Comparison of ENCODE assay signal across 1 cellular context in the genomic region with DNA sequence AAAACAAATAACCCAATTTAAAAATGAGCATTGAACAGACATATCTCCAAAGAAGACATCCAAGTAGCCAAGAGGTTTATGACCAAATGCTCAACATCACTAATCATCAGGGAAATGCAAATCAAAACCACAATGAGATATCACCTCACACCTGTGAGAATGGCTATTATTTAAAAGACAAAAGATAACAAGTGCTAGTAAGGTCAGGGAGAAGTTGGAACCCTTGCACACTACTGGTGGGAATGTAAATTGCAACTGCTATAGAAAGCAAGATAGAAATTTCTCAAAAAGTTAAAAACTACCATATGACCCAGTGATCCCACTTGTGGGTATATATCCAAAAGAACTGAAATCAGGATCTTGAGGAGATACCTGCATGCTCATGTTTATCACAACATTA.
A peak's percentile ranks its signal among the peaks of the same experiment; 100 is the strongest.
TF ChIP-seq lines count a peak whose summit lies in the region.

No MANE protein-coding gene starts in this region.

TF ChIP-seq in K562, 482 proteins besides CTCF, POLR2A, EP300 and RAD21:
- TF ChIP-seq ZNF764 (CRISPR knock-in tag; IDR thresholded peaks at IDR 0.05; ENCODE audit: low read depth) = peak; percentile 79
- peak; percentile 64 to 67; a peak in 3 of 4 replicates for TF ChIP-seq KDM1A (IDR thresholded peaks at IDR 0.05)
- no peak for TF ChIP-seq ZNF217 (CRISPR knock-in tag; IDR thresholded peaks at IDR 0.05)
- peak; percentile 51; the same call in 1 of the 2 replicates for TF ChIP-seq CBFA2T3 (IDR thresholded peaks at IDR 0.05)
- peak; percentile 35 for TF ChIP-seq DPF2 (IDR thresholded peaks at IDR 0.05)
- TF ChIP-seq NR2F6 (CRISPR knock-in tag; IDR thresholded peaks at IDR 0.05) = no peak
- peak; percentile 27; the same call in 1 of the 2 replicates for TF ChIP-seq HMBOX1 (IDR thresholded peaks at IDR 0.05)
- TF ChIP-seq POLR2AphosphoS2 (IDR thresholded peaks at IDR 0.05; ENCODE audit: low read length) = no peak
- peak; percentile 94 for TF ChIP-seq SOX6 (IDR thresholded peaks at IDR 0.05)
- 0 out of 4 replicates have a peak, but pooled peaks of 1 of the 2 experiments have one; percentile 10 for TF ChIP-seq RCOR1 (IDR thresholded peaks at IDR 0.05; ENCODE audit: borderline replicate concordance in 1 of 2, low read depth in 2 of 2, low read length in 2 of 2)
- TF ChIP-seq ZNF354B (CRISPR knock-in tag; IDR thresholded peaks at IDR 0.05) = no peak
- TF ChIP-seq, protein P1, sequence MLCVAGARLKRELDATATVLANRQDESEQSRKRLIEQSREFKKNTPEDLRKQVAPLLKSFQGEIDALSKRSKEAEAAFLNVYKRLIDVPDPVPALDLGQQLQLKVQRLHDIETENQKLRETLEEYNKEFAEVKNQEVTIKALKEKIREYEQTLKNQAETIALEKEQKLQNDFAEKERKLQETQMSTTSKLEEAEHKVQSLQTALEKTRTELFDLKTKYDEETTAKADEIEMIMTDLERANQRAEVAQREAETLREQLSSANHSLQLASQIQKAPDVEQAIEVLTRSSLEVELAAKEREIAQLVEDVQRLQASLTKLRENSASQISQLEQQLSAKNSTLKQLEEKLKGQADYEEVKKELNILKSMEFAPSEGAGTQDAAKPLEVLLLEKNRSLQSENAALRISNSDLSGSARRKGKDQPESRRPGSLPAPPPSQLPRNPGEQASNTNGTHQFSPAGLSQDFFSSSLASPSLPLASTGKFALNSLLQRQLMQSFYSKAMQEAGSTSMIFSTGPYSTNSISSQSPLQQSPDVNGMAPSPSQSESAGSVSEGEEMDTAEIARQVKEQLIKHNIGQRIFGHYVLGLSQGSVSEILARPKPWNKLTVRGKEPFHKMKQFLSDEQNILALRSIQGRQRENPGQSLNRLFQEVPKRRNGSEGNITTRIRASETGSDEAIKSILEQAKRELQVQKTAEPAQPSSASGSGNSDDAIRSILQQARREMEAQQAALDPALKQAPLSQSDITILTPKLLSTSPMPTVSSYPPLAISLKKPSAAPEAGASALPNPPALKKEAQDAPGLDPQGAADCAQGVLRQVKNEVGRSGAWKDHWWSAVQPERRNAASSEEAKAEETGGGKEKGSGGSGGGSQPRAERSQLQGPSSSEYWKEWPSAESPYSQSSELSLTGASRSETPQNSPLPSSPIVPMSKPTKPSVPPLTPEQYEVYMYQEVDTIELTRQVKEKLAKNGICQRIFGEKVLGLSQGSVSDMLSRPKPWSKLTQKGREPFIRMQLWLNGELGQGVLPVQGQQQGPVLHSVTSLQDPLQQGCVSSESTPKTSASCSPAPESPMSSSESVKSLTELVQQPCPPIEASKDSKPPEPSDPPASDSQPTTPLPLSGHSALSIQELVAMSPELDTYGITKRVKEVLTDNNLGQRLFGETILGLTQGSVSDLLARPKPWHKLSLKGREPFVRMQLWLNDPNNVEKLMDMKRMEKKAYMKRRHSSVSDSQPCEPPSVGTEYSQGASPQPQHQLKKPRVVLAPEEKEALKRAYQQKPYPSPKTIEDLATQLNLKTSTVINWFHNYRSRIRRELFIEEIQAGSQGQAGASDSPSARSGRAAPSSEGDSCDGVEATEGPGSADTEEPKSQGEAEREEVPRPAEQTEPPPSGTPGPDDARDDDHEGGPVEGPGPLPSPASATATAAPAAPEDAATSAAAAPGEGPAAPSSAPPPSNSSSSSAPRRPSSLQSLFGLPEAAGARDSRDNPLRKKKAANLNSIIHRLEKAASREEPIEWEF (CRISPR knock-in tag; IDR thresholded peaks at IDR 0.05) = 0 out of 2 replicates have a peak, but pooled peaks have one; percentile 27
- peak; percentile 39; the same call in 1 of the 2 replicates for TF ChIP-seq MYBL2 (IDR thresholded peaks at IDR 0.05; ENCODE audit: low read depth)
- TF ChIP-seq MYBL2 (CRISPR knock-in tag; IDR thresholded peaks at IDR 0.05; ENCODE audit: borderline replicate concordance) = no peak
- TF ChIP-seq ZKSCAN3 (CRISPR knock-in tag; IDR thresholded peaks at IDR 0.05) = no peak
- TF ChIP-seq SMARCA4 (IDR thresholded peaks at IDR 0.05) = peak; percentile 49
- TF ChIP-seq TCF3 (CRISPR knock-in tag; IDR thresholded peaks at IDR 0.05) = peak; percentile 46; the same call in 1 of the 2 replicates
- peak; percentile 95 to 98 for TF ChIP-seq TEAD1 (CRISPR knock-in tag; IDR thresholded peaks at IDR 0.05)
- peak; percentile 20 for TF ChIP-seq ZNF592 (IDR thresholded peaks at IDR 0.05)
- TF ChIP-seq ZNF77 (CRISPR knock-in tag; IDR thresholded peaks at IDR 0.05) = no peak
- peak; percentile 88 for TF ChIP-seq ZEB2 (IDR thresholded peaks at IDR 0.05)
- TF ChIP-seq ARID1B (IDR thresholded peaks at IDR 0.05) = peak; percentile 28; the same call in 1 of the 2 replicates
- peak; percentile 85 for TF ChIP-seq TEAD4 (IDR thresholded peaks at IDR 0.05; ENCODE audit: low read length)
- TF ChIP-seq TEAD4 (CRISPR knock-in tag; IDR thresholded peaks at IDR 0.05; ENCODE audit: borderline replicate concordance) = no peak
- TF ChIP-seq TRIM24 (IDR thresholded peaks at IDR 0.05) = 0 out of 4 replicates have a peak, but pooled peaks of 1 of the 2 experiments have one; percentile 9
- TF ChIP-seq HDAC1 (IDR thresholded peaks at IDR 0.05) = peak in 1 of 2 experiments; percentile 58; a peak in 1 of 4 replicates
- TF ChIP-seq ZBTB2 (IDR thresholded peaks at IDR 0.05) = peak; percentile 37; the same call in 1 of the 2 replicates
- no peak for TF ChIP-seq SAFB (IDR thresholded peaks at IDR 0.05; ENCODE audit: borderline replicate concordance, low read depth, low read length)
- 0 out of 4 replicates have a peak, but pooled peaks of 1 of the 2 experiments have one; percentile 6 for TF ChIP-seq MNT (conservative IDR thresholded peaks at IDR 0.05)
- peak; percentile 55; the same call in 1 of the 2 replicates for TF ChIP-seq CTBP1 (IDR thresholded peaks at IDR 0.05; ENCODE audit: borderline replicate concordance)
- peak; percentile 95 for TF ChIP-seq TEAD2 (tag; IDR thresholded peaks at IDR 0.05)
